In genomic region chr6:108587258-108588059, GRCh38 we compare ENCODE assay signal across 12 cellular contexts. TPM values are rescaled to one million over a fixed set of nuclear protein-coding genes. Genes with fewer than 3 reads are reported as not detected.
DNase-seq lines count a peak whose midpoint lies in the region; ATAC-seq and TF ChIP-seq lines count a peak whose summit lies in the region.
"Had no signal": no experiment of that assay in that cellular context is flagged by ENCODE, and none has a peak within 500 bp of the region (broad histone marks: within the 10 kb centered on the region; RNA-seq: fewer than 3 reads in every experiment).

No MANE protein-coding gene starts in this region.

- H3K4me3 Mint-ChIP-seq in Calu3 (ENCODE audit: low read depth, unreplicated experiment) (peak overlapping the region; percentile 34), T-helper 17 cell (no peak overlapping the region), progenitor cell of endocrine pancreas (ENCODE audit: low read depth) (no peak overlapping the region)
- H3K4me3 Mint-ChIP-seq: activated T-cell treated with anti-CD3 and anti-CD28 coated beads, Interleukin-2, amount 50 U/mL, for 24 hours had no signal

- intact Hi-C loops in Calu3 (cut with micrococcal nuclease; ENCODE audit: unreplicated experiment) = no loop called here

- peaks cover 14% of the 10 kb centered on the region for H3K36me3 Mint-ChIP-seq in Calu3 (ENCODE audit: insufficient read depth, unreplicated experiment)
- no peaks in the 10 kb centered on the region for H3K36me3 Mint-ChIP-seq in T-helper 17 cell (ENCODE audit: low read depth)
- peaks cover 2% of the 10 kb centered on the region for H3K36me3 Mint-ChIP-seq in progenitor cell of endocrine pancreas (ENCODE audit: insufficient read depth)

- no TSS peak for BruUV-seq in Calu3 (replicated peaks; lab: Mats Ljungman, UMichigan)

- no peaks in the 10 kb centered on the region for H3K9me3 ChIP-seq in T-helper 17 cell (ENCODE audit: control insufficient read depth, low read length, poor library complexity, severe bottlenecking)
- H3K9me3 ChIP-seq: HAP-1 had no signal

- H3K27ac Mint-ChIP-seq in Calu3 (ENCODE audit: unreplicated experiment) (peak overlapping the region; percentile 46), T-helper 17 cell (peak overlapping the region; percentile 73), progenitor cell of endocrine pancreas (peak overlapping the region; percentile 77)

- no peak for DNase-seq in Calu3
- DNase-seq in T-helper 17 cell = no peak
- peak; percentile 67 for DNase-seq in foreskin melanocyte
- no peak for DNase-seq in progenitor cell of endocrine pancreas (ENCODE audit: low spot score, unreplicated experiment)
- no peak for DNase-seq in iPS-NIHi7 (ENCODE audit: extremely low spot score)
- DNase-seq in AML-193 (lab: John Stamatoyannopoulos, UW) = no peak
- no peak for DNase-seq in DMS153 (lab: John Stamatoyannopoulos, UW)
- DNase-seq: activated T-cell treated with anti-CD3 and anti-CD28 coated beads, Interleukin-2, amount 50 U/mL, for 24 hours; left colon; NCI-H510A treated with DMSO at 0.1 percent for 48 hours had no signal

- no peak for ATAC-seq in T-helper 17 cell
- no peak for ATAC-seq in GM21367 (IDR thresholded peaks at IDR 0.05; ENCODE audit: unreplicated experiment)
- ATAC-seq: left colon had no signal

- peaks cover 78% of the 10 kb centered on the region for H3K4me1 Mint-ChIP-seq in Calu3 (ENCODE audit: low read depth, unreplicated experiment)
- peaks cover 48% of the 10 kb centered on the region for H3K4me1 Mint-ChIP-seq in T-helper 17 cell
- peaks cover 32% of the 10 kb centered on the region for H3K4me1 Mint-ChIP-seq in progenitor cell of endocrine pancreas (ENCODE audit: low read depth)

- CTCF ChIA-PET in Calu3 (lab: Charles Lee) = interaction anchor here (0.7 kb wide), 1 partner anchor 176 kb away, joined by 3 read pairs; no protein-coding TSS in a partner anchor

- H3K9me3 Mint-ChIP-seq in Calu3 (ENCODE audit: low read depth, unreplicated experiment) = no peaks in the 10 kb centered on the region
- no peaks in the 10 kb centered on the region for H3K9me3 Mint-ChIP-seq in progenitor cell of endocrine pancreas (ENCODE audit: low read depth)
- H3K9me3 Mint-ChIP-seq: activated T-cell treated with anti-CD3 and anti-CD28 coated beads, Interleukin-2, amount 50 U/mL, for 24 hours had no signal

- TF ChIP-seq CTCF in Calu3 (IDR thresholded peaks at IDR 0.05; ENCODE audit: unreplicated experiment) = no peak
- TF ChIP-seq CTCF in progenitor cell of endocrine pancreas (IDR thresholded peaks at IDR 0.05; ENCODE audit: unreplicated experiment) = no peak

- H3K27me3 Mint-ChIP-seq in Calu3 (ENCODE audit: unreplicated experiment) (no peaks in the 10 kb centered on the region), T-helper 17 cell (no peaks in the 10 kb centered on the region), progenitor cell of endocrine pancreas (no peaks in the 10 kb centered on the region)
- H3K27me3 Mint-ChIP-seq: activated T-cell treated with anti-CD3 and anti-CD28 coated beads, Interleukin-2, amount 50 U/mL, for 24 hours had no signal

RNA-seq across cellular contexts. Expression of gene FOXO3, which starts 26.7 kb away (rescaled TPM):
- total RNA-seq in Calu3 (2022) = 44.1 and 45.5 TPM in 2 replicates
- total RNA-seq in T-helper 17 cell = 10 to 100 TPM; 22.6 to 34.1 TPM
- total RNA-seq in progenitor cell of endocrine pancreas = 45.2 and 47.6 TPM in 2 replicates
